In the genomic region with DNA sequence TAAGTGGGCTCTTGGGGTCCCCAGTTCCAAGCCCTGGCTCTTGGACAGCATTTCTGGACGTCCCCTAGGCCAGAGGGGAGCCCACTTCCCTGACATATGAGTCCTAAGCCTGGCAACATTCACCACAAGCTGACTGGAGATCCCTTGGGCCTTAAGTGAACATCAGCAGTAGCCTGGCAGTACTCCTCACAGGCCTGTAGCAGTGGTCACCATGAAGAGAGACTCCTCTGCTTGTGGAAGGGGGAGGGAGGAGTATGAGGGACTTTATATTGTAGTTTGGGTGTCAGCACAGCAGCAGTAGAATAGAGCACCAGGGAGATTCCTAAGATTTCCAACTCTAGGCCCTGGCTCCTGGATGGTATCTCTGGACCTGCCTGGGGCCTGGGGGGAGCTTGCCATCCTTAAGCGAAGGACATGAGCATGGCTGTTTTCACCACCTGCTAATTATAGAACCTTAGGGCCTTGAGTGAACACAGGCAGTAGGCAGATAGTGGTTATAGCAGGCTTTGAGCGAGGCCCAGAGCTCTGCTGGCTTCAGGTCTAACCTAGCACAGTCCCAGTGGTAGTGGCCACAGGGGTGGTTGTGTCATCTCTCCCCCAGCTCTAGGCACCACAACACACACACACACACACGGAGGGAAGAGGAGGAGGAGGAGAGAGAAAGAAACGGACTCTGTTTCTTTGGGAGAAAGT, we compare ENCODE assay signal across 35 cellular contexts.
"Had no signal": no experiment of that assay in that cellular context is flagged by ENCODE, and none has a peak within 500 bp of the region (broad histone marks: within the 10 kb centered on the region; RNA-seq: fewer than 3 reads in every experiment).

No MANE protein-coding gene starts in this region.

- H3K27me3 Mint-ChIP-seq: activated B cell treated with CpG ODN at 0.5 μM for 24 hours; activated CD4-positive, alpha-beta memory T cell treated with anti-CD3 and anti-CD28 coated beads for 36 hours had no signal

- H3K9me3 ChIP-seq: adrenal gland, body of pancreas, breast epithelium, Peyer's patch had no signal

- H3K27ac Mint-ChIP-seq: activated B cell treated with CpG ODN at 0.5 μM for 24 hours; activated CD4-positive, alpha-beta memory T cell treated with anti-CD3 and anti-CD28 coated beads for 36 hours; activated naive CD4-positive, alpha-beta T cell treated with anti-CD3 and anti-CD28 coated beads for 36 hours; activated naive CD4-positive, alpha-beta T cell treated with anti-CD3 and anti-CD28 coated beads, Interleukin-2, amount 50 U/mL, for 72 hours; activated T-helper 1 cell treated with anti-CD3 and anti-CD28 coated beads, Interleukin-12 subunit alpha, Interleukin-12 subunit beta, Interleukin-2, Interleukin-4 antibody, amounts not matched to agents 30 ng/mL and 10 ng/mL and 1 ng/mL, durations not matched to agents 14 hours and 24 hours and 36 hours had no signal

- H3K4me1 ChIP-seq: body of pancreas, breast epithelium, Peyer's patch had no signal

- H3K36me3 ChIP-seq: adrenal gland, breast epithelium, Peyer's patch had no signal

- H3K4me3 ChIP-seq: adrenal gland, body of pancreas, breast epithelium, Peyer's patch had no signal

- H3K27ac ChIP-seq: adrenal gland, body of pancreas, breast epithelium, Peyer's patch, VCaP had no signal

- DNase-seq: activated B cell treated with CpG ODN at 0.5 μM for 24 hours; activated CD4-positive, alpha-beta memory T cell treated with anti-CD3 and anti-CD28 coated beads for 36 hours; activated CD4-positive, alpha-beta T cell treated with anti-CD3 and anti-CD28 coated beads for 4 hours; activated CD4-positive, alpha-beta T cell treated with anti-CD3 and anti-CD28 coated beads, Interleukin-2, amount 50 U/mL, for 1 hour; activated CD4-positive, CD25-positive, alpha-beta regulatory T cell treated with anti-CD3 and anti-CD28 coated beads, Interleukin-2, amount 50 U/mL, for 72 hours; activated CD8-positive, alpha-beta memory T cell treated with anti-CD3 and anti-CD28 coated beads, Interleukin-2, amount 50 U/mL, for 4 hours; activated gamma-delta T cell treated with Interleukin-2 at 50 U/mL for 16 hours; activated naive CD4-positive, alpha-beta T cell treated with anti-CD3 and anti-CD28 coated beads for 36 hours; activated T-cell treated with anti-CD3 and anti-CD28 coated beads for 4 hours; activated T-cell treated with anti-CD3 and anti-CD28 coated beads, Interleukin-2, amount 50 U/mL, for 4 hours; adrenal gland; body of pancreas; central memory CD4-positive, alpha-beta T cell; NCI-H1092 treated with DMSO at 0.1 percent for 48 hours; NCI-H1417; NCI-H146; NCI-H187; NCI-H2029 treated with DMSO at 0.1 percent for 48 hours; NCI-H2107; NCI-H2171; NCI-H510A; NCI-H526; NCI-H748 treated with DMSO at 0.1 percent for 48 hours; NK-92 treated with Interleukin-12 subunit alpha and Interleukin-12 subunit beta, amount 100 ng/mL, for 24 hours; PC-3; Peyer's patch; RPMI8226; SW 1271; T-helper 1 cell; T-helper 2 cell; T-helper 9 cell had no signal

- ATAC-seq: activated naive CD4-positive, alpha-beta T cell treated with anti-CD3 and anti-CD28 coated beads, Interleukin-2, amount 50 U/mL, for 72 hours; activated T-cell treated with anti-CD3 and anti-CD28 coated beads, Interleukin-2, amount 50 U/mL, for 4 hours; body of pancreas; PC-3 had no signal

- H3K27me3 ChIP-seq: adrenal gland, body of pancreas, breast epithelium, Peyer's patch had no signal

- H3K4me3 Mint-ChIP-seq: activated B cell treated with CpG ODN at 0.5 μM for 24 hours; activated CD4-positive, alpha-beta memory T cell treated with anti-CD3 and anti-CD28 coated beads for 36 hours; activated naive CD4-positive, alpha-beta T cell treated with anti-CD3 and anti-CD28 coated beads for 36 hours; activated T-cell treated with anti-CD3 and anti-CD28 coated beads, Interleukin-2, amount 50 U/mL, for 4 hours; activated T-helper 1 cell treated with anti-CD3 and anti-CD28 coated beads, Interleukin-12 subunit alpha, Interleukin-12 subunit beta, Interleukin-2, Interleukin-4 antibody, amounts not matched to agents 30 ng/mL and 10 ng/mL and 1 ng/mL, durations not matched to agents 14 hours and 24 hours and 36 hours had no signal

- H3K36me3 Mint-ChIP-seq: activated CD4-positive, alpha-beta memory T cell treated with anti-CD3 and anti-CD28 coated beads for 36 hours; activated naive CD4-positive, alpha-beta T cell treated with anti-CD3 and anti-CD28 coated beads, Interleukin-2, amount 50 U/mL, for 72 hours had no signal

- H3K4me1 Mint-ChIP-seq: activated B cell treated with CpG ODN at 0.5 μM for 24 hours had no signal

- H3K9me3 Mint-ChIP-seq: activated B cell treated with CpG ODN at 0.5 μM for 24 hours; activated naive CD4-positive, alpha-beta T cell treated with anti-CD3 and anti-CD28 coated beads for 36 hours; activated naive CD4-positive, alpha-beta T cell treated with anti-CD3 and anti-CD28 coated beads, Interleukin-2, amount 50 U/mL, for 72 hours; activated T-cell treated with anti-CD3 and anti-CD28 coated beads, Interleukin-2, amount 50 U/mL, for 4 hours; activated T-helper 1 cell treated with anti-CD3 and anti-CD28 coated beads, Interleukin-12 subunit alpha, Interleukin-12 subunit beta, Interleukin-2, Interleukin-4 antibody, amounts not matched to agents 30 ng/mL and 10 ng/mL and 1 ng/mL, durations not matched to agents 14 hours and 24 hours and 36 hours had no signal
